In the genomic region with DNA sequence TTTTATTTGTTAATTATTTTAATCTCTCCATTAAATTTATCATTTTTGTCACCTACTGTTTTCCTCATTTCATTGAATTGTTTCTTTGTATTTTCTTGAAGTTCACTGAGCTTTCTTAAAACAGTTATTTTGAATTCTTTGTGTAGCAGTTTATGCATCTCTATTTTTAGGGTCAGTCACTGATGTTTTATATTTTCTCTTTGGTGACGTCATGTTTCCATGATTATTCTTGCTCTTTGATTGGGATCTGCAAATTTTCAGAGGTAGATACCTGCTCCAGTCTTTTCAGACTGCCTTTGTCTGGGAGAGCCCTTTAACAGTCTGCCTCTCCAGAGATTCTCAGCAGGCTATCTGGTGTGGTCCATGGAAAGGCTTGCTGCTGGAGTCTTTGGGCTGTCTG, we compare ENCODE assay signal across 38 cellular contexts. TPM values are rescaled to one million over a fixed set of nuclear protein-coding genes. Genes with fewer than 3 reads are reported as not detected.
"Had no signal": no experiment of that assay in that cellular context is flagged by ENCODE, and none has a peak within 500 bp of the region (broad histone marks: within the 10 kb centered on the region; RNA-seq: fewer than 3 reads in every experiment).

No MANE protein-coding gene starts in this region.

- ATAC-seq: activated CD8-positive, alpha-beta T cell treated with anti-CD3 and anti-CD28 coated beads for 36 hours; activated naive CD4-positive, alpha-beta T cell treated with anti-CD3 and anti-CD28 coated beads, Interleukin-2, amount 50 U/mL, for 72 hours; activated T-cell treated with anti-CD3 and anti-CD28 coated beads, Interleukin-2, amount 50 U/mL, for 4 hours; activated T-cell treated with anti-CD3 and anti-CD28 coated beads, Interleukin-2, amount 50 U/mL, for 72 hours; activated T-helper 17 cell treated with anti-CD3 and anti-CD28 coated beads, Interleukin-2, amount 50 U/mL, for 72 hours; body of pancreas had no signal

- H3K4me3 ChIP-seq: adrenal gland, body of pancreas, breast epithelium had no signal

- H3K9me3 ChIP-seq: adrenal gland, body of pancreas had no signal

- H3K27me3 ChIP-seq: body of pancreas, brain microvascular endothelial cell had no signal

- DNase-seq: activated B cell treated with CpG ODN at 0.5 μM for 24 hours; activated CD4-positive, alpha-beta memory T cell treated with anti-CD3 and anti-CD28 coated beads for 36 hours; activated CD4-positive, alpha-beta T cell treated with anti-CD3 and anti-CD28 coated beads for 4 hours; activated CD4-positive, alpha-beta T cell treated with anti-CD3 and anti-CD28 coated beads, Interleukin-2, amount 10 ng/mL, durations not matched to agents 24 days and 14 days; activated CD4-positive, alpha-beta T cell treated with anti-CD3 and anti-CD28 coated beads, Interleukin-2, amount 50 U/mL, for 1 hour; activated CD4-positive, alpha-beta T cell treated with anti-CD3 and anti-CD28 coated beads, Interleukin-2, amount 50 U/mL, for 4 hours; activated CD4-positive, CD25-positive, alpha-beta regulatory T cell treated with anti-CD3 and anti-CD28 coated beads, Interleukin-2, amount 50 U/mL, for 72 hours; activated CD8-positive, alpha-beta memory T cell treated with anti-CD3 and anti-CD28 coated beads, Interleukin-2, amount 50 U/mL, for 4 hours; activated CD8-positive, alpha-beta T cell treated with anti-CD3 and anti-CD28 coated beads for 36 hours; activated effector memory CD4-positive, alpha-beta T cell treated with anti-CD3 and anti-CD28 coated beads, Interleukin-2, amount 50 U/mL, for 16 hours; activated gamma-delta T cell treated with Interleukin-2 at 50 U/mL for 16 hours; activated naive CD4-positive, alpha-beta T cell; activated naive CD4-positive, alpha-beta T cell treated with anti-CD3 and anti-CD28 coated beads for 36 hours; activated naive CD4-positive, alpha-beta T cell treated with anti-CD3 and anti-CD28 coated beads, Interleukin-2, amount 50 U/mL, for 16 hours; activated naive CD8-positive, alpha-beta T cell treated with anti-CD3 and anti-CD28 coated beads for 36 hours; activated T-cell treated with anti-CD3 and anti-CD28 coated beads for 4 hours; activated T-cell treated with anti-CD3 and anti-CD28 coated beads, Interleukin-2, amount 50 U/mL, for 1 hour; activated T-cell treated with anti-CD3 and anti-CD28 coated beads, Interleukin-2, amount 50 U/mL, for 4 hours; activated T-cell treated with anti-CD3 and anti-CD28 coated beads, Interleukin-2, amount 50 U/mL, for 72 hours; adrenal gland; amniotic stem cell; aorta; body of pancreas; brain microvascular endothelial cell; central memory CD4-positive, alpha-beta T cell; T-helper 1 cell; T-helper 2 cell; T-helper 9 cell had no signal

- H3K4me1 ChIP-seq: adrenal gland, body of pancreas, breast epithelium had no signal

- FAIRE-seq: astrocyte, TTC549 had no signal

- H3K36me3 ChIP-seq: adrenal gland, brain microvascular endothelial cell, breast epithelium had no signal

- H3K27ac ChIP-seq: adrenal gland, body of pancreas, brain microvascular endothelial cell, breast epithelium, VCaP had no signal

RNA-seq across cellular contexts. Expression of a gene that starts 25.3 kb away (rescaled TPM):
- total RNA-seq: activated B cell treated with CpG ODN at 0.5 μM for 24 hours; activated CD4-positive, alpha-beta memory T cell treated with anti-CD3 and anti-CD28 coated beads for 36 hours; activated CD4-positive, alpha-beta T cell treated with anti-CD3 and anti-CD28 coated beads, Interleukin-2, amount 10 ng/mL, durations not matched to agents 24 days and 14 days; activated CD8-positive, alpha-beta memory T cell treated with anti-CD3 and anti-CD28 coated beads for 36 hours; activated CD8-positive, alpha-beta T cell treated with anti-CD3 and anti-CD28 coated beads for 36 hours; activated naive CD4-positive, alpha-beta T cell treated with anti-CD3 and anti-CD28 coated beads for 36 hours; activated naive CD4-positive, alpha-beta T cell treated with anti-CD3 and anti-CD28 coated beads, Interleukin-2, amount 50 U/mL, for 72 hours; activated naive CD8-positive, alpha-beta T cell treated with anti-CD3 and anti-CD28 coated beads for 36 hours; activated T-cell treated with anti-CD3 and anti-CD28 coated beads, Interleukin-2, amount 50 U/mL, for 4 hours; activated T-cell treated with anti-CD3 and anti-CD28 coated beads, Interleukin-2, amount 50 U/mL, for 72 hours; activated T-helper 1 cell treated with anti-CD3 and anti-CD28 coated beads, Interleukin-12 subunit alpha, Interleukin-12 subunit beta, Interleukin-2, Interleukin-4 antibody, amounts not matched to agents 30 ng/mL and 10 ng/mL and 1 ng/mL, durations not matched to agents 14 hours and 24 hours and 36 hours; activated T-helper 17 cell treated with anti-CD3 and anti-CD28 coated beads, Interleukin-2, amount 50 U/mL, for 72 hours; adrenal gland; aorta; astrocyte; breast epithelium; cardiac septum; cerebellum had no signal
- polyA plus RNA-seq: adrenal gland, aorta had no signal

RNA-seq across cellular contexts. Expression of a gene that starts 25.6 kb away (rescaled TPM):
- total RNA-seq: activated B cell treated with CpG ODN at 0.5 μM for 24 hours; activated CD4-positive, alpha-beta memory T cell treated with anti-CD3 and anti-CD28 coated beads for 36 hours; activated CD4-positive, alpha-beta T cell treated with anti-CD3 and anti-CD28 coated beads, Interleukin-2, amount 10 ng/mL, durations not matched to agents 24 days and 14 days; activated CD8-positive, alpha-beta memory T cell treated with anti-CD3 and anti-CD28 coated beads for 36 hours; activated CD8-positive, alpha-beta T cell treated with anti-CD3 and anti-CD28 coated beads for 36 hours; activated naive CD4-positive, alpha-beta T cell treated with anti-CD3 and anti-CD28 coated beads for 36 hours; activated naive CD4-positive, alpha-beta T cell treated with anti-CD3 and anti-CD28 coated beads, Interleukin-2, amount 50 U/mL, for 72 hours; activated naive CD8-positive, alpha-beta T cell treated with anti-CD3 and anti-CD28 coated beads for 36 hours; activated T-cell treated with anti-CD3 and anti-CD28 coated beads, Interleukin-2, amount 50 U/mL, for 4 hours; activated T-cell treated with anti-CD3 and anti-CD28 coated beads, Interleukin-2, amount 50 U/mL, for 72 hours; activated T-helper 1 cell treated with anti-CD3 and anti-CD28 coated beads, Interleukin-12 subunit alpha, Interleukin-12 subunit beta, Interleukin-2, Interleukin-4 antibody, amounts not matched to agents 30 ng/mL and 10 ng/mL and 1 ng/mL, durations not matched to agents 14 hours and 24 hours and 36 hours; activated T-helper 17 cell treated with anti-CD3 and anti-CD28 coated beads, Interleukin-2, amount 50 U/mL, for 72 hours; aorta; astrocyte; breast epithelium had no signal
- polyA plus RNA-seq: aorta had no signal
